Comparison of ENCODE assay signal across 19 cellular contexts in genomic region chr12:130249376-130249775, GRCh38.
A peak's percentile ranks its signal among the peaks of the same experiment; 100 is the strongest.
DNase-seq lines count a peak whose midpoint lies in the region; ATAC-seq and TF ChIP-seq lines count a peak whose summit lies in the region.
"Had no signal": no experiment of that assay in that cellular context is flagged by ENCODE, and none has a peak within 500 bp of the region (broad histone marks: within the 10 kb centered on the region; RNA-seq: fewer than 3 reads in every experiment).

No MANE protein-coding gene starts in this region.

- H3K36me3 ChIP-seq in gastroesophageal sphincter: no peaks in the 10 kb centered on the region
- H3K36me3 ChIP-seq: Peyer's patch had no signal

- DNase-seq in NCI-H748 (lab: John Stamatoyannopoulos, UW; ENCODE audit: unreplicated experiment): peak; percentile 26
- DNase-seq in NCI-H748 treated with DMSO at 0.1 percent for 48 hours (lab: John Stamatoyannopoulos, UW): no peak
- peak; percentile 22 for DNase-seq in NB4 (ENCODE audit: low read depth)
- DNase-seq in WTC11 (ENCODE audit: low spot score): peak; percentile 14
- DNase-seq in left colon: no peak
- no peak for DNase-seq in COLO668 (lab: John Stamatoyannopoulos, UW; ENCODE audit: unreplicated experiment)
- DNase-seq: EL, HFFc6, NCI-H1092, NCI-H1694, NCI-H2171, NCI-H82, Peyer's patch, Right ventricle myocardium superior, T-helper 17 cell had no signal

- POLR2A ChIA-PET in WTC11 (lab: Charles Lee): no interaction called here

- peaks cover 8% of the 10 kb centered on the region for H3K27me3 Mint-ChIP-seq in WTC11 (ENCODE audit: low read depth)
- H3K27me3 Mint-ChIP-seq: IgD-negative memory B cell, T-helper 17 cell had no signal

- no peak overlapping the region for H3K4me3 Mint-ChIP-seq in WTC11
- H3K4me3 Mint-ChIP-seq: HFFc6, IgD-negative memory B cell, T-helper 17 cell had no signal

- peaks cover 55% of the 10 kb centered on the region for H3K36me3 Mint-ChIP-seq in WTC11
- H3K36me3 Mint-ChIP-seq: IgD-negative memory B cell had no signal

- peaks cover 8% of the 10 kb centered on the region for H3K27me3 ChIP-seq in gastroesophageal sphincter
- H3K27me3 ChIP-seq: Peyer's patch had no signal

- TF ChIP-seq CTCF in NB4 (IDR thresholded peaks at IDR 0.05; ENCODE audit: low read depth, low read length) (no peak), WTC11 (IDR thresholded peaks at IDR 0.05) (no peak), gastroesophageal sphincter (IDR thresholded peaks at IDR 0.05) (no peak)

- ATAC-seq in WTC11 (peak; percentile 44; the same call in 1 of the 2 replicates), left colon (no peak), HG02588 (IDR thresholded peaks at IDR 0.05; ENCODE audit: unreplicated experiment) (no peak), gastroesophageal sphincter (no peak)
- ATAC-seq: T-helper 17 cell had no signal

- H3K27ac ChIP-seq in gastroesophageal sphincter: no peak overlapping the region
- H3K27ac ChIP-seq: C4-2B, Peyer's patch had no signal

- H3K9me3 Mint-ChIP-seq in WTC11: peaks cover 69% of the 10 kb centered on the region

- no peak overlapping the region for H3K27ac Mint-ChIP-seq in WTC11
- H3K27ac Mint-ChIP-seq: HFFc6, IgD-negative memory B cell, T-helper 17 cell had no signal

- H3K4me1 Mint-ChIP-seq in WTC11: no peaks in the 10 kb centered on the region
- H3K4me1 Mint-ChIP-seq: T-helper 17 cell had no signal

- 72 to 75% methylated on average over 5 to 6 of the region's 6 CpGs for WGBS in gastroesophageal sphincter (ENCODE audit: low coverage in 1 of 2), 2 donors

- peaks cover 0 to 7% (median 0%) of the 10 kb centered on the region in 3 donors for H3K9me3 ChIP-seq in gastroesophageal sphincter
- H3K9me3 ChIP-seq: Peyer's patch had no signal

- no peak overlapping the region for H3K4me3 ChIP-seq in NB4 (ENCODE audit: low read depth, low read length)
- H3K4me3 ChIP-seq in gastroesophageal sphincter: no peak overlapping the region
- H3K4me3 ChIP-seq: Peyer's patch had no signal

- no peaks in the 10 kb centered on the region for H3K4me1 ChIP-seq in gastroesophageal sphincter
- H3K4me1 ChIP-seq: Peyer's patch had no signal

- TF ChIP-seq EP300 in gastroesophageal sphincter (IDR thresholded peaks at IDR 0.05): no peak

- CTCF ChIA-PET in WTC11 (lab: Charles Lee): no interaction called here

- TF ChIP-seq POLR2A in NB4 (IDR thresholded peaks at IDR 0.05; ENCODE audit: extremely low read depth, insufficient read length) (no peak), gastroesophageal sphincter (IDR thresholded peaks at IDR 0.05) (no peak)

- intact Hi-C loops in left colon (cut with DNase I, micrococcal nuclease): no loop called here

TF ChIP-seq in WTC11, 78 proteins besides CTCF, POLR2A, EP300 and RAD21:
- TF ChIP-seq ZNF396 (CRISPR knock-in tag; IDR thresholded peaks at IDR 0.05; ENCODE audit: borderline replicate concordance) (no peak), ZNF232 (CRISPR knock-in tag; IDR thresholded peaks at IDR 0.05) (no peak), FOXP4 (CRISPR knock-in tag; IDR thresholded peaks at IDR 0.05) (no peak), AR (CRISPR knock-in tag; IDR thresholded peaks at IDR 0.05) (no peak), NR2C2 (CRISPR knock-in tag; IDR thresholded peaks at IDR 0.05) (no peak), IRF1 (CRISPR knock-in tag; IDR thresholded peaks at IDR 0.05) (no peak), ATF3 (CRISPR knock-in tag; conservative IDR thresholded peaks at IDR 0.05) (no peak), E2F4 (CRISPR knock-in tag; IDR thresholded peaks at IDR 0.05; ENCODE audit: borderline replicate concordance, low read depth) (no peak), TP53 (CRISPR knock-in tag; IDR thresholded peaks at IDR 0.05) (no peak), CBFB (CRISPR knock-in tag; IDR thresholded peaks at IDR 0.05; ENCODE audit: low read depth) (no peak), ATF1 (CRISPR knock-in tag; IDR thresholded peaks at IDR 0.05) (no peak), IRF2 (CRISPR knock-in tag; IDR thresholded peaks at IDR 0.05; ENCODE audit: borderline replicate concordance, low read depth) (no peak), TCF7 (CRISPR knock-in tag; IDR thresholded peaks at IDR 0.05; ENCODE audit: low read depth) (no peak), KAT7 (CRISPR knock-in tag; IDR thresholded peaks at IDR 0.05; ENCODE audit: borderline replicate concordance) (no peak), RORB (CRISPR knock-in tag; IDR thresholded peaks at IDR 0.05) (no peak), GABPB1 (CRISPR knock-in tag; IDR thresholded peaks at IDR 0.05) (no peak), CREB1 (CRISPR knock-in tag; IDR thresholded peaks at IDR 0.05) (no peak), ZNF425 (CRISPR knock-in tag; conservative IDR thresholded peaks at IDR 0.05) (no peak)

Comparison
In these comparisons a context has a peak if more than half of its experiments do, and no peak if none do; other contexts are left out.
1. DNase-seq: peak in NCI-H748 (single experiment), NB4 (single experiment) and WTC11 (single experiment); none in NCI-H748 treated with DMSO at 0.1 percent for 48 hours (single experiment), left colon (0 of 2) and COLO668 (single experiment).